ENCODE assay signal across 8 cellular contexts in genomic region chr4:125085-125820, GRCh38. TPM values are rescaled to one million over a fixed set of nuclear protein-coding genes. Genes with fewer than 3 reads are reported as not detected.
DNase-seq lines count a peak whose midpoint lies in the region; ATAC-seq, FAIRE-seq and TF ChIP-seq lines count a peak whose summit lies in the region.

No MANE protein-coding gene starts in this region.

- H3K36me3 ChIP-seq in GM06990 (ENCODE audit: control insufficient read depth, insufficient read depth, low read length) = peaks cover 5% of the 10 kb centered on the region; the same call in 1 of the 2 replicates
- H3K36me3 ChIP-seq in K562 (ENCODE audit: control insufficient read depth, insufficient read depth, low read length) = peaks cover 13% of the 10 kb centered on the region; the same call in 1 of the 3 replicates
- H3K36me3 ChIP-seq in iPS DF 6.9 (ENCODE audit: control insufficient read depth, insufficient read depth, low read length) = no peaks in the 10 kb centered on the region

- FAIRE-seq in K562 (lab: Jason Lieb, UNC) = peak; percentile 52

- H3K4me3 ChIP-seq in GM06990 (replicated peaks; ENCODE audit: low read depth, low read length) (peak overlapping the region; percentile 88), K562 (peak overlapping the region; percentile 58), iPS DF 6.9 (ENCODE audit: low read length) (peak overlapping the region; percentile 87; the same call in 1 of the 2 replicates), skeletal muscle cell (ENCODE audit: low read depth, low read length) (peak overlapping the region; percentile 77)

- CTCF ChIA-PET in K562 (lab: Yijun Ruan, JAX; ENCODE audit: low intra/inter-chr PET ratio) = no interaction called here

- DNase-seq in GM06990 (ENCODE audit: extremely low read depth, insufficient read length) (peak; percentile 69), NOMO-1 treated with DMSO at 0.1 percent for 48 hours (lab: John Stamatoyannopoulos, UW; ENCODE audit: unreplicated experiment) (peak; percentile 39), K562 (ENCODE audit: extremely low read depth in 1 of 4, low spot score in 3 of 4) (peak; percentile 32 to 67 (median 40)), iPS DF 6.9 (ENCODE audit: low read depth, low spot score) (no peak), skeletal muscle cell (ENCODE audit: low read depth) (no peak), UCSD-AML1 (lab: John Stamatoyannopoulos, UW; ENCODE audit: unreplicated experiment) (no peak)
- no peak for DNase-seq in central memory CD4-positive, alpha-beta T cell

- peak overlapping the region; percentile 92 for H2AFZ ChIP-seq in K562 (ENCODE audit: low read depth, low read length)

- no peaks in the 10 kb centered on the region for H3K9me1 ChIP-seq in K562 (ENCODE audit: control insufficient read depth, insufficient read depth, low read length)

- H4K20me1 ChIP-seq in K562 (replicated peaks; ENCODE audit: control insufficient read depth, insufficient read depth, low read length) = no peaks in the 10 kb centered on the region; the same call in 1 of the 2 replicates

- H3K4me1 ChIP-seq in K562 (replicated peaks in 1 of 2; ENCODE audit: control insufficient read depth in 2 of 2, insufficient read depth in 2 of 2, low read length in 2 of 2) = peaks cover 3 to 6% of the 10 kb centered on the region in 2 experiments; a peak in 3 of 5 replicates
- H3K4me1 ChIP-seq in iPS DF 6.9 (ENCODE audit: control insufficient read depth, insufficient read depth, low read length) = no peaks in the 10 kb centered on the region

- 6% methylated on average over 22 of the region's 34 CpGs for WGBS in K562 (ENCODE audit: insufficient coverage, low coverage, missing lambda C conversion rate)
- no CpG with 5 or more reads among the region's 34 CpGs for WGBS in iPS DF 6.9 (ENCODE audit: insufficient coverage, insufficient read length)

- intact Hi-C loops in K562 (cut with micrococcal nuclease) = loop anchor here (1.0 kb wide), 1 partner anchor 8 kb away; no protein-coding TSS in a partner anchor

- POLR2A ChIA-PET in K562 (lab: Yijun Ruan, JAX) = interaction anchor here (1.1 to 1.7 kb wide), 4 partner anchors 10 to 348 kb away, joined by 6 to 8 read pairs (median 6); no protein-coding TSS in a partner anchor

- H3K27me3 ChIP-seq in GM06990 (replicated peaks; ENCODE audit: control insufficient read depth, insufficient read depth, low read length) (no peaks in the 10 kb centered on the region), K562 (ENCODE audit: control insufficient read depth in 2 of 2, insufficient read depth in 2 of 2, low read length in 2 of 2) (no peaks in the 10 kb centered on the region), iPS DF 6.9 (ENCODE audit: control insufficient read depth, insufficient read depth, low read length) (no peaks in the 10 kb centered on the region)

- no TSS peak for BruUV-seq in K562 (replicated peaks; lab: Mats Ljungman, UMichigan)

- TF ChIP-seq RAD21 in K562 (CRISPR knock-in tag; conservative IDR thresholded peaks at IDR 0.05 in 1 of 2, IDR thresholded peaks at IDR 0.05 in 1 of 2) = no peak

- H3K9me3 ChIP-seq in K562 (replicated peaks; ENCODE audit: control insufficient read depth, insufficient read depth, low read depth, low read length) (peaks cover 22% of the 10 kb centered on the region), iPS DF 6.9 (ENCODE audit: control insufficient read depth, insufficient read depth, low read length) (no peaks in the 10 kb centered on the region)

- peak overlapping the region; percentile 87 to 98 for H3K9ac ChIP-seq in K562 (ENCODE audit: insufficient read depth in 1 of 2, low read depth in 2 of 2, low read length in 2 of 2)

- peak; percentile 9 for ATAC-seq in HG02623 (IDR thresholded peaks at IDR 0.05; ENCODE audit: unreplicated experiment)
- ATAC-seq in K562 = peak; percentile 80

- TF ChIP-seq POLR2A in K562 (conservative IDR thresholded peaks at IDR 0.05) = no peak

- TF ChIP-seq CTCF in GM06990 (IDR thresholded peaks at IDR 0.05; ENCODE audit: insufficient read depth, low read length, poor library complexity, severe bottlenecking) (no peak), K562 (IDR thresholded peaks at IDR 0.05 in 2 of 3, conservative IDR thresholded peaks at IDR 0.05 in 1 of 3; ENCODE audit: insufficient read depth in 2 of 3, low read depth in 1 of 3, low read length in 3 of 3) (no peak)

- H3K27ac ChIP-seq in K562 (ENCODE audit: extremely low read depth, low read depth, low read length) (peak overlapping the region; percentile 92), iPS DF 6.9 (ENCODE audit: low read length) (no peak overlapping the region)

- in situ Hi-C loops in K562 (cut with MboI) = no loop called here

- H3K79me2 ChIP-seq in K562 (ENCODE audit: control insufficient read depth, insufficient read depth, low read length) = peaks cover 27% of the 10 kb centered on the region

- TF ChIP-seq EP300 in K562 (IDR thresholded peaks at IDR 0.05; ENCODE audit: low read length) = no peak

- H3K4me2 ChIP-seq in K562 (ENCODE audit: insufficient read depth, low read length) = peak overlapping the region; percentile 80

TF ChIP-seq in K562, 482 proteins besides CTCF, POLR2A, EP300 and RAD21 (continues in another document):
- peak in 1 of 3 experiments; percentile 58 for TF ChIP-seq YY1 (IDR thresholded peaks at IDR 0.05; ENCODE audit: borderline replicate concordance in 1 of 3, control insufficient read depth in 1 of 3, extremely low read depth in 1 of 3, insufficient read depth in 3 of 3, insufficient read length in 1 of 3, insufficient replicate concordance in 2 of 3, low read depth in 1 of 3, low read length in 2 of 3)
- peak; percentile 89 for TF ChIP-seq HNRNPLL (IDR thresholded peaks at IDR 0.05; ENCODE audit: low read depth, low read length, poor library complexity, severe bottlenecking)
- peak; percentile 20; the same call in 1 of the 2 replicates for TF ChIP-seq USF2 (CRISPR knock-in tag; IDR thresholded peaks at IDR 0.05)
- TF ChIP-seq SIN3A (IDR thresholded peaks at IDR 0.05; ENCODE audit: borderline replicate concordance in 2 of 2, control insufficient read depth in 1 of 2, low read depth in 2 of 2, low read length in 2 of 2) = 0 out of 4 replicates have a peak, but pooled peaks of 1 of the 2 experiments have one; percentile 36
- TF ChIP-seq CHD1 (IDR thresholded peaks at IDR 0.05; ENCODE audit: low read length) = peak; percentile 45
- TF ChIP-seq ASH1L (IDR thresholded peaks at IDR 0.05; ENCODE audit: borderline replicate concordance, low read depth, partially characterized antibody) = no peak
- TF ChIP-seq ZNF384 (IDR thresholded peaks at IDR 0.05; ENCODE audit: low read depth, low read length) = no peak
- TF ChIP-seq E2F6 (IDR thresholded peaks at IDR 0.05; ENCODE audit: borderline replicate concordance in 1 of 2, extremely low read depth in 1 of 2, insufficient read depth in 1 of 2, insufficient read length in 1 of 2, low read depth in 1 of 2, low read length in 1 of 2, poor library complexity in 1 of 2, severe bottlenecking in 1 of 2) = peak in 1 of 2 experiments; percentile 35
- peak; percentile 13; the same call in 1 of the 2 replicates for TF ChIP-seq TFAP4 (CRISPR knock-in tag; IDR thresholded peaks at IDR 0.05; ENCODE audit: borderline replicate concordance)

RNA-seq across cellular contexts. Expression of gene ZNF718, which starts 1.0 kb away (rescaled TPM):
- 12.1 and 17.0 TPM in 2 replicates for total RNA-seq in K562 (2011; cell fraction: chromatin; rRNA removed; ENCODE audit: low replicate concordance)
- 10.0 and 13.6 TPM in 2 replicates for total RNA-seq in K562 (2011; cell fraction: nucleolus; rRNA removed)
- total RNA-seq in K562 (2011; cell fraction: nucleoplasm; rRNA removed) = 12.2 and 12.6 TPM in 2 replicates
- total RNA-seq in K562 (2014; rRNA removed) (2.7 and 3.2 TPM in 2 replicates), K562 (2014; rRNA removed; fragmentation: Illumina TruSeq; extraction: Trizol) (4.3 and 4.6 TPM in 2 replicates), K562 (2015; rRNA removed; fragmentation: Illumina TruSeq; extraction: Trizol) (4.2 and 5.3 TPM in 2 replicates), K562 (2021) (3.7 and 4.5 TPM in 2 replicates)
- polyA plus RNA-seq in K562 (2011; rRNA removed) (1.6 and 2.4 TPM in 2 replicates), K562 (2014; fragmentation: Illumina TruSeq; extraction: Trizol) (2.6 and 2.7 TPM in 2 replicates), K562 (2014; fragmentation: Nextera tagmentation; extraction: Ambion mirVana) (1 to 10 TPM in 1 of 2 experiments, under 1 TPM in 1; 1.00 to 1.4 TPM), K562 (2014; rRNA removed) (2.2 and 2.7 TPM in 2 replicates)
- 0.67 and 0.77 TPM in 2 replicates for polyA plus RNA-seq in K562 (2011; cell fraction: cytosol; rRNA removed)
- 3.7 and 5.4 TPM in 2 replicates for polyA plus RNA-seq in K562 (2011; cell fraction: nucleus; rRNA removed)
- polyA plus RNA-seq in K562 (2012) = 2.1 and 4.6 TPM in 2 replicates
- polyA minus RNA-seq in K562 (2011; rRNA and poly(A)+ RNA removed) = 2.2 and 3.0 TPM in 2 replicates
- polyA minus RNA-seq in K562 (2011; cell fraction: cytosol; rRNA and poly(A)+ RNA removed) = 1.4 and 1.8 TPM in 2 replicates
- 7.1 and 7.9 TPM in 2 replicates for polyA minus RNA-seq in K562 (2011; cell fraction: nucleus; rRNA and poly(A)+ RNA removed)

Comparison
In these comparisons a context has a peak if more than half of its experiments do, and no peak if none do; other contexts are left out.
1. DNase-seq: peak in GM06990 (single experiment), NOMO-1 treated with DMSO at 0.1 percent for 48 hours (single experiment) and K562 (4 of 4); none in iPS DF 6.9 (single experiment), skeletal muscle cell (single experiment), central memory CD4-positive, alpha-beta T cell (single experiment) and UCSD-AML1 (single experiment).
2. Peak in every context shown above with its lines, with median percentiles within 50 percentile points of each other: H3K4me3 ChIP-seq.